1 cellular context compared by ENCODE assay signal in genomic region chr6:13289789-13290318, GRCh38.
TF ChIP-seq lines count a peak whose summit lies in the region.

No MANE protein-coding gene starts in this region.

TF ChIP-seq in HepG2, 621 proteins besides CTCF, POLR2A, EP300 and RAD21 (continued from another document and continues in another):
- TF ChIP-seq ARID3A (IDR thresholded peaks at IDR 0.05; ENCODE audit: low read depth, low read length) (peak; percentile 94; the same call in 1 of the 2 replicates), SOX6 (IDR thresholded peaks at IDR 0.05) (no peak), SOX6 (CRISPR knock-in tag; IDR thresholded peaks at IDR 0.05) (peak; percentile 81), MTA3 (CRISPR knock-in tag; IDR thresholded peaks at IDR 0.05) (no peak), ZNF33B (CRISPR knock-in tag; IDR thresholded peaks at IDR 0.05) (no peak), ARID2 (CRISPR knock-in tag; IDR thresholded peaks at IDR 0.05; ENCODE audit: borderline replicate concordance) (no peak), FOSL1 (CRISPR knock-in tag; IDR thresholded peaks at IDR 0.05; ENCODE audit: borderline replicate concordance) (no peak), BRD4 (CRISPR knock-in tag; IDR thresholded peaks at IDR 0.05) (no peak), ZNF567 (CRISPR knock-in tag; IDR thresholded peaks at IDR 0.05; ENCODE audit: borderline replicate concordance) (no peak), E2F1 (CRISPR knock-in tag; IDR thresholded peaks at IDR 0.05) (peak; percentile 47; the same call in 1 of the 2 replicates), NR3C1 (CRISPR knock-in tag; IDR thresholded peaks at IDR 0.05) (no peak), MXD4 (CRISPR knock-in tag; IDR thresholded peaks at IDR 0.05) (no peak), MAFG (CRISPR knock-in tag; IDR thresholded peaks at IDR 0.05) (no peak), ZNF800 (CRISPR knock-in tag; IDR thresholded peaks at IDR 0.05) (peak; percentile 21; the same call in 1 of the 2 replicates), ETV5 (CRISPR knock-in tag; IDR thresholded peaks at IDR 0.05; ENCODE audit: borderline replicate concordance) (peak; percentile 83), DZIP1 (CRISPR knock-in tag; IDR thresholded peaks at IDR 0.05) (no peak), ZFP36L1 (CRISPR knock-in tag; IDR thresholded peaks at IDR 0.05) (no peak), ZNF20 (CRISPR knock-in tag; IDR thresholded peaks at IDR 0.05) (no peak), HBP1 (CRISPR knock-in tag; IDR thresholded peaks at IDR 0.05; ENCODE audit: low read depth) (no peak), HCFC1 (IDR thresholded peaks at IDR 0.05; ENCODE audit: low read depth, low read length) (no peak), PRPF4 (IDR thresholded peaks at IDR 0.05; ENCODE audit: low read depth, low read length, poor library complexity, severe bottlenecking) (no peak), GLI4 (CRISPR knock-in tag; IDR thresholded peaks at IDR 0.05; ENCODE audit: borderline replicate concordance) (no peak), ZBTB37 (CRISPR knock-in tag; IDR thresholded peaks at IDR 0.05) (no peak), ZNF749 (CRISPR knock-in tag; IDR thresholded peaks at IDR 0.05; ENCODE audit: borderline replicate concordance) (no peak), CSRNP1 (CRISPR knock-in tag; IDR thresholded peaks at IDR 0.05) (no peak), BCL3 (CRISPR knock-in tag; IDR thresholded peaks at IDR 0.05) (no peak), MLX (CRISPR knock-in tag; IDR thresholded peaks at IDR 0.05) (no peak), ZSCAN31 (CRISPR knock-in tag; IDR thresholded peaks at IDR 0.05; ENCODE audit: low read depth) (0 out of 2 replicates have a peak, but pooled peaks have one; percentile 50), U2AF1 (optimal IDR thresholded peaks at IDR 0.05; ENCODE audit: low read depth, low read length) (no peak), ZNF460 (CRISPR knock-in tag; IDR thresholded peaks at IDR 0.05; ENCODE audit: borderline replicate concordance) (peak; percentile 38; the same call in 1 of the 2 replicates), ELF4 (CRISPR knock-in tag; IDR thresholded peaks at IDR 0.05; ENCODE audit: borderline replicate concordance) (no peak), ZNF326 (CRISPR knock-in tag; IDR thresholded peaks at IDR 0.05; ENCODE audit: borderline replicate concordance) (no peak), TAF1 (CRISPR knock-in tag; IDR thresholded peaks at IDR 0.05) (no peak), ZNF180 (CRISPR knock-in tag; IDR thresholded peaks at IDR 0.05; ENCODE audit: borderline replicate concordance, low read depth) (no peak), KLF9 (CRISPR knock-in tag; IDR thresholded peaks at IDR 0.05; ENCODE audit: low read depth) (no peak), ATF5 (CRISPR knock-in tag; IDR thresholded peaks at IDR 0.05; ENCODE audit: low read depth) (no peak), ZNF652 (CRISPR knock-in tag; IDR thresholded peaks at IDR 0.05; ENCODE audit: borderline replicate concordance, low read depth) (no peak), ZMYM2 (CRISPR knock-in tag; IDR thresholded peaks at IDR 0.05) (no peak), JDP2 (CRISPR knock-in tag; IDR thresholded peaks at IDR 0.05; ENCODE audit: borderline replicate concordance) (no peak), POGZ (CRISPR knock-in tag; IDR thresholded peaks at IDR 0.05) (peak; percentile 63; the same call in 1 of the 2 replicates), SSRP1 (CRISPR knock-in tag; IDR thresholded peaks at IDR 0.05) (no peak), ZNF367 (CRISPR knock-in tag; IDR thresholded peaks at IDR 0.05; ENCODE audit: borderline replicate concordance) (no peak), TRIM22 (IDR thresholded peaks at IDR 0.05) (no peak), ZNF446 (CRISPR knock-in tag; IDR thresholded peaks at IDR 0.05) (no peak), THYN1 (CRISPR knock-in tag; IDR thresholded peaks at IDR 0.05; ENCODE audit: borderline replicate concordance, low read depth) (no peak), SMAD1 (CRISPR knock-in tag; IDR thresholded peaks at IDR 0.05; ENCODE audit: borderline replicate concordance, low read depth) (no peak), SMC3 (IDR thresholded peaks at IDR 0.05; ENCODE audit: low read length) (no peak; the same call in 1 of the 2 replicates), HOXA3 (CRISPR knock-in tag; IDR thresholded peaks at IDR 0.05) (no peak), NFE2L1 (CRISPR knock-in tag; IDR thresholded peaks at IDR 0.05; ENCODE audit: borderline replicate concordance) (no peak), ZNF234 (CRISPR knock-in tag; conservative IDR thresholded peaks at IDR 0.05) (no peak), ZNF24 (IDR thresholded peaks at IDR 0.05) (no peak), PTBP1 (IDR thresholded peaks at IDR 0.05; ENCODE audit: low read depth, low read length, poor library complexity, severe bottlenecking) (no peak)
